17 cellular contexts compared by ENCODE assay signal in the genomic region with DNA sequence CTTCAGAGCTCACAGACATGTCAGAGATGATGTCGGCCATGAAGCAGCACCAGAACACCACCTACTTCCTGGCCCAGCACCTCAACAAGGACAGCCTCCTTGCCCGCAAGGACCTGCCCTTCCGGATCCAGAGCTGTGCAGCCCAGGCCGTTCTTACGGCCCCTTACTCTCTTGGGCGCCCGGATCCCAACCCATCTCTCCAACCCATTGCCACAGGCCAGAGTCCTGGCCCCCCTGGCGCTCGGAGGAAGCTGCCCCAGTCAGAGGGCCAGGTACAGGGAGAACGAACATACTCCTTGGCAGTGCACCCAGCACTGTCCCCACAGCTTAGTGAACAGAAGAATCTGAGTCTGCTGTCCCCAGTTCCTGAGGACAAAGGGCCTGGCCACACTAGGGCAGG.
"Had no signal": no experiment of that assay in that cellular context is flagged by ENCODE, and none has a peak within 500 bp of the region (broad histone marks: within the 10 kb centered on the region; RNA-seq: fewer than 3 reads in every experiment).

No MANE protein-coding gene starts in this region.

- H3K9me2 ChIP-seq: SK-N-SH had no signal

- DNase-seq: Kasumi-1, MM.1S, NCI-H1092 treated with DMSO at 0.1 percent for 48 hours, NCI-H1436, NCI-H187, NCI-H2029 treated with DMSO at 0.1 percent for 48 hours, NCI-H2171 treated with DMSO at 0.1 percent for 48 hours, NCI-H345, NCI-H446 treated with DMSO at 0.1 percent for 48 hours, NCI-H510A treated with DMSO at 0.1 percent for 48 hours, NCI-H69, NCI-H774, RPMI8226, SHP77, SK-N-SH, SW 1271 had no signal

- H3K9ac ChIP-seq: KMS-11, SK-N-SH had no signal

- H3K9me3 ChIP-seq: SK-N-SH had no signal

- H3K4me2 ChIP-seq: KMS-11, SK-N-SH had no signal

- H3K27ac ChIP-seq: KMS-11 had no signal
